In the genomic region with DNA sequence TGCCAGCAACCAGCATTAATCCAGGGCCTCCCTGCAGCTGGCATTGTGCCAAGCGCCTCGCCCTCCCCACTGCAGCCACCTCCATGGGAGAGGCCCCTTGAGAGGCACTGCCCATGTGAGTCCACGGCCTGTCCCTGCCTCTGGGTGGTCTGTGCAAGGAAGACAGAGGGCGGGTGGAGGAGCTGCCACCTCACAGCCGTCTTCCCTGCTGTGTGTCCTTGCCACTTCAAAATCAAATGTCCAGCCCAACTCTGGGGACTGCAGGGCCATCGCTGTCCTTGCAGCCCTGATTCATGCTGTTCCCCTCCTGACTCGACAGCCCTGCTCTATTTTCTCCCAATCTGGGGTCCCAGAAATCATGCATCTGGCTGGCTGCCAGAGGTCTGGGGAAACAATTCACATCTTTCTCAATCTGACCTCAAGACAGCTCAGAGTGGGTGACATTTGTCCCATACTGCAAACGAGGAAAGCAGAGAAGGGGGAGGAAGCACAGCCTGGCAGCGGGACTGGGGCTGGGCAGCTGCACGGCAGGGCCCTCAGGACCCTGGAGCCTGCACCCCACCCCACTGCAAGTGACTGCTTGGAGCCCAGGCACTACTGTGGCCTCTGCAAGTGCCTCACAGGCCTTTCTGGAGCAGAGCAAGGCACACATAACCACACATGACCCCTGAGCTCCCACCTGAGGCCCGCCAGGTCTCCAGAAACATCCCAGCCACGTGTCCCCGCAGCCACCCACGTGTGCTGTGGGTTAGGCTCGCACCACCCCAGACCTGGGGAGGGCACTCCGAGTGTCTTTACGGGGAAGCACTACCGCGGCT, we compare ENCODE assay signal across 2 cellular contexts.
A peak's percentile ranks its signal among the peaks of the same experiment; 100 is the strongest.
TF ChIP-seq lines count a peak whose summit lies in the region.

No MANE protein-coding gene starts in this region.

TF ChIP-seq in K562, 482 proteins besides CTCF, POLR2A, EP300 and RAD21:
- TF ChIP-seq BRD4 (IDR thresholded peaks at IDR 0.05) (no peak), NFIC (IDR thresholded peaks at IDR 0.05) (peak; percentile 95), ESRRA (IDR thresholded peaks at IDR 0.05; ENCODE audit: borderline replicate concordance, low read depth) (no peak), BMI1 (IDR thresholded peaks at IDR 0.05; ENCODE audit: low read length) (no peak), ZNF140 (CRISPR knock-in tag; IDR thresholded peaks at IDR 0.05) (no peak), NFIX (CRISPR knock-in tag; IDR thresholded peaks at IDR 0.05; ENCODE audit: low read depth) (peak; percentile 85), POLR2G (IDR thresholded peaks at IDR 0.05; ENCODE audit: low read depth, low read length) (peak; percentile 17; the same call in 1 of the 2 replicates), TCFL5 (CRISPR knock-in tag; conservative IDR thresholded peaks at IDR 0.05) (no peak)
- TF ChIP-seq, protein P1, sequence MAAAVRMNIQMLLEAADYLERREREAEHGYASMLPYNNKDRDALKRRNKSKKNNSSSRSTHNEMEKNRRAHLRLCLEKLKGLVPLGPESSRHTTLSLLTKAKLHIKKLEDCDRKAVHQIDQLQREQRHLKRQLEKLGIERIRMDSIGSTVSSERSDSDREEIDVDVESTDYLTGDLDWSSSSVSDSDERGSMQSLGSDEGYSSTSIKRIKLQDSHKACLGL (CRISPR knock-in tag; IDR thresholded peaks at IDR 0.05; ENCODE audit: borderline replicate concordance, poor library complexity, severe bottlenecking): no peak
TF ChIP-seq in K562: peak in this region for 3.

TF ChIP-seq in HepG2, 621 proteins besides CTCF, POLR2A, EP300 and RAD21:
- TF ChIP-seq LCORL (IDR thresholded peaks at IDR 0.05) (peak; percentile 88), LCORL (CRISPR knock-in tag; IDR thresholded peaks at IDR 0.05) (no peak), ZFAT (CRISPR knock-in tag; conservative IDR thresholded peaks at IDR 0.05) (no peak)
